In genomic region chr2:118752762-118753429, GRCh38 we compare ENCODE assay signal across 18 cellular contexts.
A peak's percentile ranks its signal among the peaks of the same experiment; 100 is the strongest.
DNase-seq lines count a peak whose midpoint lies in the region; ATAC-seq and TF ChIP-seq lines count a peak whose summit lies in the region.
"Had no signal": no experiment of that assay in that cellular context is flagged by ENCODE, and none has a peak within 500 bp of the region (broad histone marks: within the 10 kb centered on the region; RNA-seq: fewer than 3 reads in every experiment).

No MANE protein-coding gene starts in this region.

- DNase-seq in OCI-M1 (lab: John Stamatoyannopoulos, UW) = peak; percentile 88
- peak; percentile 35 for DNase-seq in myocyte (ENCODE audit: low read depth)
- DNase-seq in osteoblast (ENCODE audit: insufficient read length, low spot score, missing footprints) = no peak
- DNase-seq in HFFc6 = no peak
- no peak for DNase-seq in RKO (ENCODE audit: low spot score)
- DNase-seq: ACHN; BE2C; C1 segment of cervical spinal cord; CD4-positive, CD25-positive, alpha-beta regulatory T cell; CD8-positive, alpha-beta memory T cell; COR-L47; DMS 273 treated with DMSO at 0.1 percent for 48 hours; DMS53; DND-41; EL had no signal

- no peak overlapping the region for H3K27ac Mint-ChIP-seq in HFFc6
- H3K27ac Mint-ChIP-seq: CD4-positive, CD25-positive, alpha-beta regulatory T cell; CD8-positive, alpha-beta memory T cell had no signal

- H4K20me1 ChIP-seq in osteoblast (ENCODE audit: insufficient read depth, low read length) = no peaks in the 10 kb centered on the region

- no peaks in the 10 kb centered on the region for H3K4me1 Mint-ChIP-seq in HFFc6 (ENCODE audit: low read depth)
- H3K4me1 Mint-ChIP-seq: CD4-positive, CD25-positive, alpha-beta regulatory T cell; CD8-positive, alpha-beta memory T cell had no signal

- ATAC-seq in HG03565 (IDR thresholded peaks at IDR 0.05; ENCODE audit: unreplicated experiment) = no peak

- H3K36me3 ChIP-seq in osteoblast (ENCODE audit: insufficient read depth, low read length) = no peaks in the 10 kb centered on the region
- H3K36me3 ChIP-seq: BE2C, HAP-1 had no signal

- peak overlapping the region; percentile 9 for H3K4me2 ChIP-seq in osteoblast (ENCODE audit: insufficient read depth, low read length)

- no peak for TF ChIP-seq CTCF in osteoblast (IDR thresholded peaks at IDR 0.05; ENCODE audit: extremely low read depth, low read depth, low read length)
- TF ChIP-seq CTCF in HFFc6 (IDR thresholded peaks at IDR 0.05) = no peak

- H3K79me2 ChIP-seq in osteoblast (ENCODE audit: insufficient read depth, low read length) = no peaks in the 10 kb centered on the region

- no peak overlapping the region for H3K4me3 Mint-ChIP-seq in HFFc6
- H3K4me3 Mint-ChIP-seq: CD4-positive, CD25-positive, alpha-beta regulatory T cell; CD8-positive, alpha-beta memory T cell had no signal

- H3K9me3 Mint-ChIP-seq in HFFc6 = no peaks in the 10 kb centered on the region; the same call in 1 of the 2 replicates

- H3K36me3 Mint-ChIP-seq in HFFc6 (ENCODE audit: low read depth) = no peaks in the 10 kb centered on the region
- H3K36me3 Mint-ChIP-seq: CD4-positive, CD25-positive, alpha-beta regulatory T cell; CD8-positive, alpha-beta memory T cell had no signal

- peaks cover 30% of the 10 kb centered on the region for H3K27me3 Mint-ChIP-seq in HFFc6 (ENCODE audit: insufficient read depth)

- peaks cover 6% of the 10 kb centered on the region for H3K4me1 ChIP-seq in osteoblast (ENCODE audit: insufficient read depth, low read length)
- H3K4me1 ChIP-seq: BE2C, HAP-1 had no signal

- H3K9me3 ChIP-seq in osteoblast (ENCODE audit: low read depth, low read length) = no peaks in the 10 kb centered on the region
- H3K9me3 ChIP-seq: BE2C, HAP-1 had no signal

- no peak overlapping the region for H3K4me3 ChIP-seq in osteoblast (ENCODE audit: insufficient read depth, low read length)
- H3K4me3 ChIP-seq: HAP-1 had no signal

- peak overlapping the region; percentile 46 for H2AFZ ChIP-seq in osteoblast (ENCODE audit: low read length)

- H3K27me3 ChIP-seq in osteoblast (ENCODE audit: insufficient read depth, low read length) = peaks cover 11% of the 10 kb centered on the region
- H3K27me3 ChIP-seq: BE2C had no signal

- no peak overlapping the region for H3K27ac ChIP-seq in osteoblast (ENCODE audit: low read depth, low read length)
- H3K27ac ChIP-seq: HL-60 had no signal

Comparison
In these comparisons a context has a peak if more than half of its experiments do, and no peak if none do; other contexts are left out.
1. DNase-seq: peak in OCI-M1 (single experiment) and myocyte (single experiment); none in osteoblast (single experiment), HFFc6 (single experiment) and RKO (single experiment).